16 cellular contexts compared by ENCODE assay signal in genomic region chr7:117825132-117825531, GRCh38. TPM values are rescaled to one million over a fixed set of nuclear protein-coding genes. Genes with fewer than 3 reads are reported as not detected.
DNase-seq lines count a peak whose midpoint lies in the region; ATAC-seq and TF ChIP-seq lines count a peak whose summit lies in the region.
"Had no signal": no experiment of that assay in that cellular context is flagged by ENCODE, and none has a peak within 500 bp of the region (broad histone marks: within the 10 kb centered on the region; RNA-seq: fewer than 3 reads in every experiment).

No MANE protein-coding gene starts in this region.

- no peaks in the 10 kb centered on the region for H3K9me3 ChIP-seq in testis

- TF ChIP-seq POLR2A in testis (IDR thresholded peaks at IDR 0.05), result no peak

- H3K27ac Mint-ChIP-seq in activated naive CD8-positive, alpha-beta T cell treated with anti-CD3 and anti-CD28 coated beads, Interleukin-2, amount 50 U/mL, for 24 hours, result no peak overlapping the region
- H3K27ac Mint-ChIP-seq: activated naive CD4-positive, alpha-beta T cell treated with anti-CD3 and anti-CD28 coated beads, Interleukin-2, amount 50 U/mL, for 24 hours had no signal

- no peaks in the 10 kb centered on the region for H3K27me3 Mint-ChIP-seq in activated naive CD8-positive, alpha-beta T cell treated with anti-CD3 and anti-CD28 coated beads, Interleukin-2, amount 50 U/mL, for 24 hours
- H3K27me3 Mint-ChIP-seq: activated naive CD4-positive, alpha-beta T cell treated with anti-CD3 and anti-CD28 coated beads, Interleukin-2, amount 50 U/mL, for 24 hours; central memory CD8-positive, alpha-beta T cell had no signal

- WGBS in testis, 2 donors, result 96 to 100% methylated on average over 2 of the region's 2 CpGs

- no peaks in the 10 kb centered on the region for H3K4me1 ChIP-seq in testis

- H3K36me3 Mint-ChIP-seq in activated naive CD8-positive, alpha-beta T cell treated with anti-CD3 and anti-CD28 coated beads, Interleukin-2, amount 50 U/mL, for 24 hours (ENCODE audit: low read depth), result no peaks in the 10 kb centered on the region
- H3K36me3 Mint-ChIP-seq: activated naive CD4-positive, alpha-beta T cell treated with anti-CD3 and anti-CD28 coated beads, Interleukin-2, amount 50 U/mL, for 24 hours had no signal

- H3K4me3 Mint-ChIP-seq in activated naive CD8-positive, alpha-beta T cell treated with anti-CD3 and anti-CD28 coated beads, Interleukin-2, amount 50 U/mL, for 24 hours, result no peak overlapping the region
- H3K4me3 Mint-ChIP-seq: activated naive CD4-positive, alpha-beta T cell treated with anti-CD3 and anti-CD28 coated beads, Interleukin-2, amount 50 U/mL, for 24 hours; central memory CD8-positive, alpha-beta T cell; GM23338 had no signal

- TF ChIP-seq CTCF in testis (IDR thresholded peaks at IDR 0.05), result no peak

- ATAC-seq in activated naive CD8-positive, alpha-beta T cell treated with anti-CD3 and anti-CD28 coated beads, Interleukin-2, amount 50 U/mL, for 24 hours, result no peak
- ATAC-seq: GM23338 had no signal

- peak; percentile 52 for DNase-seq in AG20443 (ENCODE audit: low spot score)
- DNase-seq in NCI-H226, result peak; percentile 6
- peak; percentile 88 for DNase-seq in iris pigment epithelial cell (ENCODE audit: low read depth)
- no peak for DNase-seq in NAMALWA (ENCODE audit: low spot score)
- no peak for DNase-seq in activated naive CD8-positive, alpha-beta T cell treated with anti-CD3 and anti-CD28 coated beads, Interleukin-2, amount 50 U/mL, for 24 hours
- no peak for DNase-seq in testis
- no peak for DNase-seq in iPS-NIHi7 (ENCODE audit: extremely low spot score)
- DNase-seq: ACHN; activated CD4-positive, alpha-beta T cell treated with anti-CD3 and anti-CD28 coated beads, Interleukin-2, amount 50 U/mL, for 1 hour; NCI-H2029 treated with DMSO at 0.1 percent for 48 hours; NCI-H526 treated with DMSO at 0.1 percent for 48 hours; OCI-M1 had no signal

- H3K36me3 ChIP-seq in testis (ENCODE audit: low read depth, missing control alignments), result no peaks in the 10 kb centered on the region

- H3K27ac ChIP-seq in cingulate gyrus (ENCODE audit: low read depth, low read length), result peak overlapping the region; percentile 42
- H3K27ac ChIP-seq in testis, result no peak overlapping the region

- no peaks in the 10 kb centered on the region for H3K4me1 Mint-ChIP-seq in activated naive CD8-positive, alpha-beta T cell treated with anti-CD3 and anti-CD28 coated beads, Interleukin-2, amount 50 U/mL, for 24 hours
- H3K4me1 Mint-ChIP-seq: activated naive CD4-positive, alpha-beta T cell treated with anti-CD3 and anti-CD28 coated beads, Interleukin-2, amount 50 U/mL, for 24 hours; central memory CD8-positive, alpha-beta T cell had no signal

- H3K27me3 ChIP-seq in testis, result no peaks in the 10 kb centered on the region

- H3K4me3 ChIP-seq in testis, result no peak overlapping the region
- H3K4me3 ChIP-seq: GM23338 had no signal

- H3K9me3 Mint-ChIP-seq in activated naive CD8-positive, alpha-beta T cell treated with anti-CD3 and anti-CD28 coated beads, Interleukin-2, amount 50 U/mL, for 24 hours, result no peaks in the 10 kb centered on the region
- H3K9me3 Mint-ChIP-seq: activated naive CD4-positive, alpha-beta T cell treated with anti-CD3 and anti-CD28 coated beads, Interleukin-2, amount 50 U/mL, for 24 hours; central memory CD8-positive, alpha-beta T cell; GM23338 had no signal

- intact Hi-C loops in testis (cut with DNase I; ENCODE audit: low total_unique reads), result no loop called here

RNA-seq across cellular contexts. Expression of gene CTTNBP2, which starts 48.1 kb away (rescaled TPM):
- 1 to 10 TPM; 3.4 to 4.3 TPM for total RNA-seq in testis
- 2.7 TPM for polyA plus RNA-seq in testis (ENCODE audit: insufficient read depth, low read depth, low replicate concordance)

Comparison
In these comparisons a context has a peak if more than half of its experiments do, and no peak if none do; other contexts are left out.
1. DNase-seq: peak in AG20443 (single experiment), NCI-H226 (single experiment) and iris pigment epithelial cell (single experiment); none in NAMALWA (single experiment), activated naive CD8-positive, alpha-beta T cell treated with anti-CD3 and anti-CD28 coated beads, Interleukin-2, amount 50 U/mL, for 24 hours (single experiment), testis (single experiment) and iPS-NIHi7 (single experiment).